9 cellular contexts compared by ENCODE assay signal in the genomic region with DNA sequence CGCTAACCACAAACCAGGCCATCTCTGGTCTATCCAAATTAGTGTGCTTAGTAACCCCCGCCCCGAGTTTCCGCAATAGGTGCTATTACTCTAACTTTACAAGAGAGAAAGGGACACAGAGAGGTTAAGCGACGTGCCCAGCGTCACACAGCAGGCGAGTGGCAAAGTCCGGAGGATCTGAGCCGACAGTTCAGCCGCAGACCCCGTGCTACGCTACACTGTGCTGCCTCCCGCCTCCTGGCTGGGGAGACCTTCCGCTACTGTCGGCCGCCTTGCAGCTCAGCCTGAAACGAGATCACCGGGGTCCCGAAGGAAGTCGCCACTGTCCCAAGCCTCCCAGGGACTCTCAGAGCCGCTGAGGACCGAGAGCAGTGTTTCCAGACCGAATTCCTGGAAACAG. TPM values are rescaled to one million over a fixed set of nuclear protein-coding genes. Genes with fewer than 3 reads are reported as not detected.
DNase-seq lines count a peak whose midpoint lies in the region; ATAC-seq and TF ChIP-seq lines count a peak whose summit lies in the region.
"Had no signal": no experiment of that assay in that cellular context is flagged by ENCODE, and none has a peak within 500 bp of the region (broad histone marks: within the 10 kb centered on the region; RNA-seq: fewer than 3 reads in every experiment).

No MANE protein-coding gene starts in this region.

- no peaks in the 10 kb centered on the region for H3K9me3 Mint-ChIP-seq in activated CD4-positive, alpha-beta memory T cell treated with anti-CD3 and anti-CD28 coated beads for 36 hours

- ATAC-seq in GM18502 (IDR thresholded peaks at IDR 0.05; ENCODE audit: poor library complexity, unreplicated experiment) (no peak), GM18511 (IDR thresholded peaks at IDR 0.05; ENCODE audit: unreplicated experiment) (no peak)

- peak overlapping the region; percentile 38 for H3K27ac Mint-ChIP-seq in activated CD4-positive, alpha-beta memory T cell treated with anti-CD3 and anti-CD28 coated beads for 36 hours

- H3K9ac ChIP-seq in smooth muscle cell (ENCODE audit: low read depth) = peak overlapping the region; percentile 91

- POLR2A ChIA-PET in HEK293 (lab: Yijun Ruan, JAX) = no interaction called here
- POLR2A ChIA-PET in activated CD4-positive, alpha-beta memory T cell treated with anti-CD3 and anti-CD28 coated beads for 36 hours (lab: Charles Lee) = no interaction called here

- peaks cover 6 to 34% of the 10 kb centered on the region in 2 experiments; a peak in 2 of 3 replicates for H3K36me3 ChIP-seq in HEK293 (ENCODE audit: control insufficient read depth in 2 of 2, insufficient read depth in 1 of 2, low read length in 2 of 2)
- H3K36me3 ChIP-seq in hepatocyte (replicated peaks; ENCODE audit: insufficient read depth, low read depth) = no peaks in the 10 kb centered on the region
- H3K36me3 ChIP-seq in smooth muscle cell (ENCODE audit: low read depth) = no peaks in the 10 kb centered on the region

- H3K79me2 ChIP-seq in hepatocyte (peaks cover 35% of the 10 kb centered on the region), smooth muscle cell (ENCODE audit: low read depth) (peaks cover 25% of the 10 kb centered on the region)

- no peaks in the 10 kb centered on the region for H3K9me2 ChIP-seq in hepatocyte (replicated peaks; ENCODE audit: insufficient read depth)

- H3K4me3 ChIP-seq in HEK293 (ENCODE audit: low read depth, low read length) (peak overlapping the region; percentile 89), hepatocyte (peak overlapping the region; percentile 92), smooth muscle cell (peak overlapping the region; percentile 99)

- peak overlapping the region; percentile 96 for H3K4me2 ChIP-seq in hepatocyte
- peak overlapping the region; percentile 98 for H3K4me2 ChIP-seq in smooth muscle cell

- no peak for TF ChIP-seq CTCF in HEK293 (tag by site-specific recombination; IDR thresholded peaks at IDR 0.05)
- no peak for TF ChIP-seq CTCF in hepatocyte (IDR thresholded peaks at IDR 0.05; ENCODE audit: poor library complexity)
- TF ChIP-seq CTCF in smooth muscle cell (IDR thresholded peaks at IDR 0.05; ENCODE audit: borderline replicate concordance, insufficient read depth, poor library complexity, severe bottlenecking) = no peak

- H3K4me3 Mint-ChIP-seq in activated CD4-positive, alpha-beta memory T cell treated with anti-CD3 and anti-CD28 coated beads for 36 hours = peak overlapping the region; percentile 84

- intact Hi-C loops in activated CD4-positive, alpha-beta memory T cell treated with anti-CD3 and anti-CD28 coated beads for 36 hours (cut with micrococcal nuclease) = loop anchor here (5.0 kb wide), 2 partner anchors 41 to 69 kb away; a partner anchor contains a TSS

- H3K36me3 Mint-ChIP-seq in activated CD4-positive, alpha-beta memory T cell treated with anti-CD3 and anti-CD28 coated beads for 36 hours = peaks cover 20% of the 10 kb centered on the region

- H4K20me1 ChIP-seq in hepatocyte (ENCODE audit: insufficient read depth, poor library complexity, severe bottlenecking) (no peaks in the 10 kb centered on the region), smooth muscle cell (ENCODE audit: low read depth) (peaks cover 11% of the 10 kb centered on the region)

- no peaks in the 10 kb centered on the region for H3F3A ChIP-seq in smooth muscle cell (ENCODE audit: low read depth)

- H3K9me3 ChIP-seq in HEK293 (ENCODE audit: control insufficient read depth, insufficient read depth, low read depth, low read length) (no peaks in the 10 kb centered on the region), hepatocyte (ENCODE audit: low read depth) (no peaks in the 10 kb centered on the region), smooth muscle cell (replicated peaks; ENCODE audit: low read depth) (no peaks in the 10 kb centered on the region)

- H3K27ac ChIP-seq in HEK293 (ENCODE audit: extremely low read depth, low read depth, low read length) = peak overlapping the region; percentile 78; the same call in 1 of the 2 replicates
- H3K27ac ChIP-seq in hepatocyte = no peak overlapping the region
- H3K27ac ChIP-seq in smooth muscle cell (ENCODE audit: low read depth) = no peak overlapping the region

- H3K4me1 ChIP-seq in HEK293 (ENCODE audit: control insufficient read depth, insufficient read depth, low read length) = no peaks in the 10 kb centered on the region
- H3K4me1 ChIP-seq in hepatocyte (ENCODE audit: insufficient read depth) = no peaks in the 10 kb centered on the region
- peaks cover 7% of the 10 kb centered on the region for H3K4me1 ChIP-seq in smooth muscle cell (ENCODE audit: low read depth)

- H3K4me1 Mint-ChIP-seq in activated CD4-positive, alpha-beta memory T cell treated with anti-CD3 and anti-CD28 coated beads for 36 hours (ENCODE audit: low read depth) = peaks cover 30% of the 10 kb centered on the region

- no peaks in the 10 kb centered on the region for H3K27me3 ChIP-seq in hepatocyte
- no peaks in the 10 kb centered on the region for H3K27me3 ChIP-seq in smooth muscle cell (ENCODE audit: low read depth)

- no peaks in the 10 kb centered on the region for H3K27me3 Mint-ChIP-seq in activated CD4-positive, alpha-beta memory T cell treated with anti-CD3 and anti-CD28 coated beads for 36 hours

- peak; percentile 16 for DNase-seq in activated CD4-positive, alpha-beta memory T cell treated with anti-CD3 and anti-CD28 coated beads for 36 hours
- DNase-seq in hepatocyte (ENCODE audit: low spot score) (no peak), smooth muscle cell (lab: John Stamatoyannopoulos, UW; ENCODE audit: unreplicated experiment) (no peak), NCI-H524 treated with DMSO at 0.1 percent for 48 hours (lab: John Stamatoyannopoulos, UW) (no peak), EL (no peak)
- DNase-seq: activated effector memory CD4-positive, alpha-beta T cell treated with Interleukin-2 at 50 U/mL for 16 hours had no signal

- H2AFZ ChIP-seq in hepatocyte (no peak overlapping the region), smooth muscle cell (ENCODE audit: low read depth) (no peak overlapping the region)

- CTCF ChIA-PET in HEK293 (lab: Yijun Ruan, JAX) = interaction anchor here (0.6 to 1.1 kb wide), 4 partner anchors 16 to 342 kb away, joined by 3 read pairs; no protein-coding TSS in a partner anchor
- CTCF ChIA-PET in activated CD4-positive, alpha-beta memory T cell treated with anti-CD3 and anti-CD28 coated beads for 36 hours (lab: Charles Lee) = no interaction called here

- 41% methylated on average over 24 of the region's 24 CpGs for WGBS in hepatocyte (ENCODE audit: low lambda C conversion rate, missing lambda C conversion rate)
- 41% methylated on average over 23 of the region's 24 CpGs for WGBS in smooth muscle cell (ENCODE audit: low lambda C conversion rate)

TF ChIP-seq in HEK293, 187 proteins besides CTCF, POLR2A, EP300 and RAD21 (continues in another document):
- TF ChIP-seq BCL11A (tag by site-specific recombination; IDR thresholded peaks at IDR 0.05; ENCODE audit: low read depth) (no peak), ZNF2 (tag by site-specific recombination; IDR thresholded peaks at IDR 0.05) (no peak), ZNF335 (tag by site-specific recombination; conservative IDR thresholded peaks at IDR 0.05) (no peak), HOXD13 (CRISPR knock-in tag; IDR thresholded peaks at IDR 0.05; ENCODE audit: borderline replicate concordance) (no peak), ZBTB48 (tag by site-specific recombination; IDR thresholded peaks at IDR 0.05) (no peak), ZNF549 (tag by site-specific recombination; IDR thresholded peaks at IDR 0.05) (no peak)
- TF ChIP-seq, protein P1, sequence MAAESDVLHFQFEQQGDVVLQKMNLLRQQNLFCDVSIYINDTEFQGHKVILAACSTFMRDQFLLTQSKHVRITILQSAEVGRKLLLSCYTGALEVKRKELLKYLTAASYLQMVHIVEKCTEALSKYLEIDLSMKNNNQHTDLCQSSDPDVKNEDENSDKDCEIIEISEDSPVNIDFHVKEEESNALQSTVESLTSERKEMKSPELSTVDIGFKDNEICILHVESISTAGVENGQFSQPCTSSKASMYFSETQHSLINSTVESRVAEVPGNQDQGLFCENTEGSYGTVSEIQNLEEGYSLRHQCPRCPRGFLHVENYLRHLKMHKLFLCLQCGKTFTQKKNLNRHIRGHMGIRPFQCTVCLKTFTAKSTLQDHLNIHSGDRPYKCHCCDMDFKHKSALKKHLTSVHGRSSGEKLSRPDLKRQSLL (tag by site-specific recombination; IDR thresholded peaks at IDR 0.05) = no peak
- TF ChIP-seq, protein P2, sequence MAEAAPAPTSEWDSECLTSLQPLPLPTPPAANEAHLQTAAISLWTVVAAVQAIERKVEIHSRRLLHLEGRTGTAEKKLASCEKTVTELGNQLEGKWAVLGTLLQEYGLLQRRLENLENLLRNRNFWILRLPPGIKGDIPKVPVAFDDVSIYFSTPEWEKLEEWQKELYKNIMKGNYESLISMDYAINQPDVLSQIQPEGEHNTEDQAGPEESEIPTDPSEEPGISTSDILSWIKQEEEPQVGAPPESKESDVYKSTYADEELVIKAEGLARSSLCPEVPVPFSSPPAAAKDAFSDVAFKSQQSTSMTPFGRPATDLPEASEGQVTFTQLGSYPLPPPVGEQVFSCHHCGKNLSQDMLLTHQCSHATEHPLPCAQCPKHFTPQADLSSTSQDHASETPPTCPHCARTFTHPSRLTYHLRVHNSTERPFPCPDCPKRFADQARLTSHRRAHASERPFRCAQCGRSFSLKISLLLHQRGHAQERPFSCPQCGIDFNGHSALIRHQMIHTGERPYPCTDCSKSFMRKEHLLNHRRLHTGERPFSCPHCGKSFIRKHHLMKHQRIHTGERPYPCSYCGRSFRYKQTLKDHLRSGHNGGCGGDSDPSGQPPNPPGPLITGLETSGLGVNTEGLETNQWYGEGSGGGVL (tag by site-specific recombination; IDR thresholded peaks at IDR 0.05) = no peak

RNA-seq across cellular contexts. Expression of a gene that starts 0.8 kb away (rescaled TPM):
- 10 to 100 TPM; 86.4 to 92.5 TPM for total RNA-seq in activated CD4-positive, alpha-beta memory T cell treated with anti-CD3 and anti-CD28 coated beads for 36 hours
- total RNA-seq in hepatocyte = 15.5 and 30.0 TPM in 2 replicates
- 53.6 and 57.3 TPM in 2 replicates for polyA plus RNA-seq in hepatocyte
- 18.2 and 18.9 TPM in 2 replicates for total RNA-seq in smooth muscle cell
- polyA plus RNA-seq in smooth muscle cell = 48.0 and 51.2 TPM in 2 replicates

RNA-seq across cellular contexts. Expression of a gene that starts 27.1 kb away (rescaled TPM):
- total RNA-seq in activated CD4-positive, alpha-beta memory T cell treated with anti-CD3 and anti-CD28 coated beads for 36 hours = 10 to 100 TPM; 34.9 to 36.1 TPM
- total RNA-seq in hepatocyte = 14.6 and 24.0 TPM in 2 replicates
- 4.4 and 7.8 TPM in 2 replicates for polyA plus RNA-seq in hepatocyte
- 8.5 and 8.8 TPM in 2 replicates for total RNA-seq in smooth muscle cell
- 2.8 and 4.4 TPM in 2 replicates for polyA plus RNA-seq in smooth muscle cell

RNA-seq across cellular contexts. Expression of a gene that starts 44.1 kb away (rescaled TPM):
- 1 to 10 TPM; 4.3 to 6.0 TPM for total RNA-seq in activated CD4-positive, alpha-beta memory T cell treated with anti-CD3 and anti-CD28 coated beads for 36 hours
- 9.8 and 16.4 TPM in 2 replicates for total RNA-seq in hepatocyte
- polyA plus RNA-seq in hepatocyte = 28.2 and 34.5 TPM in 2 replicates
- total RNA-seq in smooth muscle cell = 4.2 and 9.3 TPM in 2 replicates
- 18.9 and 19.9 TPM in 2 replicates for polyA plus RNA-seq in smooth muscle cell

RNA-seq across cellular contexts. Expression of a gene that starts 52.6 kb away (rescaled TPM):
- not detected for total RNA-seq in activated CD4-positive, alpha-beta memory T cell treated with anti-CD3 and anti-CD28 coated beads for 36 hours
- total RNA-seq in hepatocyte = 14.5 and 23.4 TPM in 2 replicates
- 18.6 and 24.7 TPM in 2 replicates for polyA plus RNA-seq in hepatocyte
- total RNA-seq in smooth muscle cell = 4.8 and 6.6 TPM in 2 replicates
- 1.6 and 4.5 TPM in 2 replicates for polyA plus RNA-seq in smooth muscle cell
